Comparison of ENCODE assay signal across 16 cellular contexts in the genomic region with DNA sequence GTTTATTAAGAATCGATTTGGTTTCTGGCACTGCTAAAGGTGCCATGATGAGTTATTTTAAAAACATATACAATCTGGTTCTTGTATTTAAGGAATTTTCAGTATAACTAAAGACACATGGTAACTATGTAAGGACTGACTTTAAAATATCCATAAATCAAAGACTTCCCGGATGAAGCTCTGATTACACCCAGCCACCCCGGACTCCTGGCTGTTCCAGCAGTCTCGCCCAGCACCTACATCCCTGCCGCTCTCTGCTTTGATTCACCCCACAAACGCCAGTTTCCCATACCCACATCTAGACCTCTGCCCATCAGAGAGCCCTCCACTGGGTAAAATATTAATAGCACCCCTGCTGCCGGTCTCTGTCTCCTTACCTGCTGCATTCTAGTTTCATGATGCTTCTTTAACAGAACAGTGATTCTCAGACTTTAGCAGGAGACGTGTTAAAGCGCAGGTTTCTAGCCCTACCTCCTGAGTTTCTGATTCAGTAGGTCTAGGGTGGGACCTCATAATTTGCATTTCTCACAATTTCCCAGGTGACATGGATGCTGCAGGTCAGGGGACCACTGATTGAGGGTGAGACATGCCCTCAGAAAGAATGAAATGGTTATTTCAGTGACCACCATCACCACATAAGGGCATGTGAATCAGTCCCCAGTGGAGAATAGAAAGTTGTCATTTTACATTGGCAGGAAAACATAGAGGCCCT.
A peak's percentile ranks its signal among the peaks of the same experiment; 100 is the strongest.
DNase-seq lines count a peak whose midpoint lies in the region; ATAC-seq and TF ChIP-seq lines count a peak whose summit lies in the region.
"Had no signal": no experiment of that assay in that cellular context is flagged by ENCODE, and none has a peak within 500 bp of the region (broad histone marks: within the 10 kb centered on the region; RNA-seq: fewer than 3 reads in every experiment).

No MANE protein-coding gene starts in this region.

- no peak overlapping the region for H3K27ac ChIP-seq in right cardiac atrium (ENCODE audit: low read length)
- H3K27ac ChIP-seq in Karpas-422 (ENCODE audit: low read length), result no peak overlapping the region
- no peak overlapping the region for H3K27ac ChIP-seq in heart right ventricle
- H3K27ac ChIP-seq: psoas muscle had no signal

- no peaks in the 10 kb centered on the region for H3K27me3 Mint-ChIP-seq in nephron (ENCODE audit: low read depth)
- peaks cover 0 to 2% of the 10 kb centered on the region in 2 donors for H3K27me3 Mint-ChIP-seq in natural killer cell treated with Interleukin-12 subunit alpha and Interleukin-12 subunit beta and Interleukin-15 and Interleukin-18, amount 100 ng/mL, for 72 hours

- DNase-seq in right cardiac atrium, result no peak
- no peak for DNase-seq in Karpas-422
- DNase-seq in natural killer cell treated with Interleukin-12 subunit alpha and Interleukin-12 subunit beta and Interleukin-15 and Interleukin-18, amount 100 ng/mL, for 72 hours (ENCODE audit: low spot score), result no peak
- no peak for DNase-seq in heart right ventricle
- DNase-seq: activated CD8-positive, alpha-beta memory T cell treated with anti-CD3 and anti-CD28 coated beads, Interleukin-2, amount 10 ng/mL, durations not matched to agents 7 days and 5 days; activated naive CD4-positive, alpha-beta T cell treated with Interleukin-2 at 50 U/mL for 16 hours; AML-193; KG1; NCI-H1417 treated with DMSO at 0.1 percent for 48 hours; NCI-H345; psoas muscle; substantia nigra had no signal

- no peaks in the 10 kb centered on the region for H4K20me1 ChIP-seq in Karpas-422 (ENCODE audit: insufficient read depth, low read depth, low read length)

- H3K9me3 Mint-ChIP-seq in nephron, result no peaks in the 10 kb centered on the region
- peaks cover 3% of the 10 kb centered on the region for H3K9me3 Mint-ChIP-seq in natural killer cell treated with Interleukin-12 subunit alpha and Interleukin-12 subunit beta and Interleukin-15 and Interleukin-18, amount 100 ng/mL, for 72 hours

- no peak for TF ChIP-seq CTCF in nephron (IDR thresholded peaks at IDR 0.05; ENCODE audit: unreplicated experiment in 3 of 3)
- no peak for TF ChIP-seq CTCF in heart right ventricle (IDR thresholded peaks at IDR 0.05)

- H3K9ac ChIP-seq in Karpas-422 (ENCODE audit: low read length), result no peak overlapping the region

- H3K4me2 ChIP-seq in Karpas-422 (ENCODE audit: low read depth, low read length, poor library complexity, severe bottlenecking), result no peak overlapping the region

- 90% methylated on average over 9 of the region's 9 CpGs for WGBS in right cardiac atrium
- WGBS in heart right ventricle, 2 donors, result 94% methylated on average over 9 of the region's 9 CpGs

- H3K4me3 ChIP-seq in right cardiac atrium (ENCODE audit: low read length) (no peak overlapping the region), Karpas-422 (ENCODE audit: low read length) (no peak overlapping the region), heart right ventricle (no peak overlapping the region)
- H3K4me3 ChIP-seq: psoas muscle had no signal

- no peak overlapping the region for H2AFZ ChIP-seq in Karpas-422 (ENCODE audit: low read length)

- H3K4me1 ChIP-seq in right cardiac atrium (ENCODE audit: control insufficient read depth, insufficient read depth, low read length) (no peaks in the 10 kb centered on the region), Karpas-422 (ENCODE audit: low read length) (no peaks in the 10 kb centered on the region), heart right ventricle (no peaks in the 10 kb centered on the region)
- H3K4me1 ChIP-seq: psoas muscle had no signal

- no peaks in the 10 kb centered on the region for H3K79me2 ChIP-seq in Karpas-422 (ENCODE audit: low read length)

- H3K4me3 Mint-ChIP-seq in nephron, result no peak overlapping the region
- H3K4me3 Mint-ChIP-seq in natural killer cell treated with Interleukin-12 subunit alpha and Interleukin-12 subunit beta and Interleukin-15 and Interleukin-18, amount 100 ng/mL, for 72 hours, result no peak overlapping the region
- H3K4me3 Mint-ChIP-seq: activated CD8-positive, alpha-beta memory T cell treated with anti-CD3 and anti-CD28 coated beads, Interleukin-2, amount 10 ng/mL, durations not matched to agents 7 days and 5 days had no signal

- H3K9me3 ChIP-seq in right cardiac atrium (ENCODE audit: control insufficient read depth, low read length) (no peaks in the 10 kb centered on the region), Karpas-422 (ENCODE audit: low read length) (peaks cover 3% of the 10 kb centered on the region; the same call in 1 of the 2 replicates), heart right ventricle (no peaks in the 10 kb centered on the region)
- H3K9me3 ChIP-seq: psoas muscle had no signal

- H3K9me2 ChIP-seq in Karpas-422 (replicated peaks; ENCODE audit: insufficient read depth, low read length), result no peaks in the 10 kb centered on the region

- peaks cover 31% of the 10 kb centered on the region for H3K4me1 Mint-ChIP-seq in nephron
- peaks cover 0 to 2% of the 10 kb centered on the region in 2 donors for H3K4me1 Mint-ChIP-seq in natural killer cell treated with Interleukin-12 subunit alpha and Interleukin-12 subunit beta and Interleukin-15 and Interleukin-18, amount 100 ng/mL, for 72 hours (ENCODE audit: low read depth in 2 of 2)
- H3K4me1 Mint-ChIP-seq: activated CD8-positive, alpha-beta memory T cell treated with anti-CD3 and anti-CD28 coated beads, Interleukin-2, amount 10 ng/mL, durations not matched to agents 7 days and 5 days had no signal

- ATAC-seq in GM18907 (IDR thresholded peaks at IDR 0.05; ENCODE audit: unreplicated experiment), result peak; percentile 78
- peak; percentile 76 for ATAC-seq in GM21825 (IDR thresholded peaks at IDR 0.05; ENCODE audit: unreplicated experiment)
- ATAC-seq in HG03280 (IDR thresholded peaks at IDR 0.05; ENCODE audit: unreplicated experiment), result peak; percentile 70
- no peak for ATAC-seq in right cardiac atrium
- ATAC-seq in natural killer cell treated with Interleukin-12 subunit alpha and Interleukin-12 subunit beta and Interleukin-15 and Interleukin-18, amount 100 ng/mL, for 72 hours, result no peak
- ATAC-seq in heart right ventricle, result no peak
- ATAC-seq: activated CD8-positive, alpha-beta memory T cell treated with anti-CD3 and anti-CD28 coated beads, Interleukin-2, amount 10 ng/mL, durations not matched to agents 7 days and 5 days had no signal

- H3K27me3 ChIP-seq in right cardiac atrium (ENCODE audit: control insufficient read depth, insufficient read depth) (no peaks in the 10 kb centered on the region), Karpas-422 (ENCODE audit: low read length) (no peaks in the 10 kb centered on the region), heart right ventricle (no peaks in the 10 kb centered on the region)

- peak overlapping the region; percentile 38 to 63 (median 54) for H3K27ac Mint-ChIP-seq in nephron
- no peak overlapping the region for H3K27ac Mint-ChIP-seq in natural killer cell treated with Interleukin-12 subunit alpha and Interleukin-12 subunit beta and Interleukin-15 and Interleukin-18, amount 100 ng/mL, for 72 hours
- H3K27ac Mint-ChIP-seq: activated CD8-positive, alpha-beta memory T cell treated with anti-CD3 and anti-CD28 coated beads, Interleukin-2, amount 10 ng/mL, durations not matched to agents 7 days and 5 days had no signal

- no peaks in the 10 kb centered on the region for H3K36me3 ChIP-seq in Karpas-422 (ENCODE audit: insufficient read depth, low read length)
- H3K36me3 ChIP-seq in heart right ventricle, result peaks cover 0 to 7% (median 0%) of the 10 kb centered on the region in 9 donors

- intact Hi-C loops in right cardiac atrium (cut with DNase I), result no loop called here
- intact Hi-C loops in heart right ventricle (cut with DNase I), result loop anchor here in 2 of 10 donors (10.0 kb wide), 2 partner anchors 60 to 120 kb away; no protein-coding TSS in a partner anchor

- peaks cover 36% of the 10 kb centered on the region for H3K36me3 Mint-ChIP-seq in nephron (ENCODE audit: low read depth)
- H3K36me3 Mint-ChIP-seq in natural killer cell treated with Interleukin-12 subunit alpha and Interleukin-12 subunit beta and Interleukin-15 and Interleukin-18, amount 100 ng/mL, for 72 hours, result no peaks in the 10 kb centered on the region
- H3K36me3 Mint-ChIP-seq: activated CD8-positive, alpha-beta memory T cell treated with anti-CD3 and anti-CD28 coated beads, Interleukin-2, amount 10 ng/mL, durations not matched to agents 7 days and 5 days had no signal

Comparison
In these comparisons a context has a peak if more than half of its experiments do, and no peak if none do; other contexts are left out.
1. ATAC-seq: peak in GM18907 (single experiment), GM21825 (single experiment) and HG03280 (single experiment); none in right cardiac atrium (0 of 2), natural killer cell treated with Interleukin-12 subunit alpha and Interleukin-12 subunit beta and Interleukin-15 and Interleukin-18, amount 100 ng/mL, for 72 hours (0 of 2) and heart right ventricle (0 of 8).
2. H3K27ac Mint-ChIP-seq: peak in nephron (3 of 3); none in natural killer cell treated with Interleukin-12 subunit alpha and Interleukin-12 subunit beta and Interleukin-15 and Interleukin-18, amount 100 ng/mL, for 72 hours (0 of 2).